8 cellular contexts compared by ENCODE assay signal in genomic region chr1:198056255-198056654, GRCh38.
DNase-seq lines count a peak whose midpoint lies in the region; ATAC-seq and TF ChIP-seq lines count a peak whose summit lies in the region.

No MANE protein-coding gene starts in this region.

- H3K9me3 ChIP-seq in uterus = no peaks in the 10 kb centered on the region

- H3K27ac ChIP-seq in uterus (no peak overlapping the region), coronary artery (no peak overlapping the region)

- TF ChIP-seq CTCF in uterus (IDR thresholded peaks at IDR 0.05) (no peak), coronary artery (IDR thresholded peaks at IDR 0.05) (no peak)

- DNase-seq in ACHN (peak; percentile 10), ecto neural progenitor cell (ENCODE audit: low spot score) (peak; percentile 54), NCI-H2107 (lab: John Stamatoyannopoulos, UW) (no peak), uterus (no peak), coronary artery (ENCODE audit: low spot score) (no peak)

- TF ChIP-seq POLR2A in uterus (IDR thresholded peaks at IDR 0.05) = no peak

- H3K4me3 ChIP-seq in uterus = no peak overlapping the region
- H3K4me3 ChIP-seq in coronary artery = no peak overlapping the region

- in situ Hi-C loops in ACHN (cut with HindIII; ENCODE audit: low pct_ligation_motif_present, low pct_unique_long_range_greater_than_20kb, low sequenced_read_pairs) = no loop called here

- intact Hi-C loops in uterus (cut with DNase I; ENCODE audit: low total_unique reads) = no loop called here

- no peaks in the 10 kb centered on the region for H3K36me3 ChIP-seq in uterus

- H3K4me1 ChIP-seq in uterus = no peaks in the 10 kb centered on the region

- H3K27me3 ChIP-seq in uterus = no peaks in the 10 kb centered on the region

- ATAC-seq in GM18858 (IDR thresholded peaks at IDR 0.05; ENCODE audit: unreplicated experiment) (peak; percentile 60), HG03520 (IDR thresholded peaks at IDR 0.05; ENCODE audit: unreplicated experiment) (peak; percentile 73), HG03457 (IDR thresholded peaks at IDR 0.05; ENCODE audit: unreplicated experiment) (no peak)

Comparison
In these comparisons a context has a peak if more than half of its experiments do, and no peak if none do; other contexts are left out.
1. DNase-seq: peak in ACHN (single experiment) and ecto neural progenitor cell (single experiment); none in NCI-H2107 (single experiment), uterus (0 of 2) and coronary artery (single experiment).